12 cellular contexts compared by ENCODE assay signal in the genomic region with DNA sequence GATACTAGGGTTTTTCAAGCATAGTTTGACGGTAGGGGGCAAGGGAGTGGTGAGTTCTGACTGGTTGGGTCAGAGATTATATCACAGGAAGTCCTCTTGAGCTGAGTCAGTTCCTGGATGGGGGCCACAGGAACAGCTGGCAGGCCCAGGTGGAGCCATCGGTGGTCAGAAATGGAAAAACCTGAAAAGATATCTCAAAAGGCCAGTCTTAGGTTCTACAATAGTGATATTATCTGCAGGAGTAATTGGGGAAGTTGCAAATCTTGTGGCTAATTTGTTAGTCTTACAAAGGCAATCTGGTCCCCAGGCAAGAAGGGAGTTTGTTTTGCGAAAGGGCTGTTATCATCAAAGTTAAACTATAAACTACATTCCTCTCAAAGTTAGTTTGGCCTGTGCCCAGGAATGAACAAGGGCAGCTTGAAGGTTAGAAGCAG.
DNase-seq lines count a peak whose midpoint lies in the region; ATAC-seq and TF ChIP-seq lines count a peak whose summit lies in the region.
"Had no signal": no experiment of that assay in that cellular context is flagged by ENCODE, and none has a peak within 500 bp of the region (broad histone marks: within the 10 kb centered on the region; RNA-seq: fewer than 3 reads in every experiment).

No MANE protein-coding gene starts in this region.

- DNase-seq in ACHN (peak; percentile 12), KBM-7 (peak; percentile 59), dermis blood vessel endothelial cell (peak; percentile 53), GM20000 (ENCODE audit: low spot score) (no peak), GDM1 (lab: John Stamatoyannopoulos, UW) (no peak)
- DNase-seq in stimulated activated CD4-positive, alpha-beta T cell treated with anti-CD3 and anti-CD28 coated beads, Interleukin-1b, Interleukin-23, amount 100 ng/mL, for 48 hours: no peak
- DNase-seq: NCI-H1694, retina, WERI-Rb-1 had no signal

- in situ Hi-C loops in ACHN (cut with HindIII; ENCODE audit: low pct_ligation_motif_present, low pct_unique_long_range_greater_than_20kb, low sequenced_read_pairs) (no loop called here), KBM-7 (cut with MboI; ENCODE audit: low pct_unique_long_range_greater_than_20kb, low sequenced_read_pairs) (no loop called here)

- TF ChIP-seq CTCF in GM20000 (IDR thresholded peaks at IDR 0.05; ENCODE audit: extremely low read depth, missing control alignments): no peak

- ATAC-seq in GM19397 (IDR thresholded peaks at IDR 0.05; ENCODE audit: unreplicated experiment) (peak; percentile 80), GM18870 (IDR thresholded peaks at IDR 0.05; ENCODE audit: unreplicated experiment) (no peak)
- ATAC-seq: GM23338 had no signal

Comparison
In these comparisons a context has a peak if more than half of its experiments do, and no peak if none do; other contexts are left out.
1. DNase-seq: peak in ACHN (single experiment), KBM-7 (single experiment) and dermis blood vessel endothelial cell (single experiment); none in GM20000 (single experiment), GDM1 (single experiment) and stimulated activated CD4-positive, alpha-beta T cell treated with anti-CD3 and anti-CD28 coated beads, Interleukin-1b, Interleukin-23, amount 100 ng/mL, for 48 hours (single experiment).